1 cellular context compared by ENCODE assay signal in the genomic region with DNA sequence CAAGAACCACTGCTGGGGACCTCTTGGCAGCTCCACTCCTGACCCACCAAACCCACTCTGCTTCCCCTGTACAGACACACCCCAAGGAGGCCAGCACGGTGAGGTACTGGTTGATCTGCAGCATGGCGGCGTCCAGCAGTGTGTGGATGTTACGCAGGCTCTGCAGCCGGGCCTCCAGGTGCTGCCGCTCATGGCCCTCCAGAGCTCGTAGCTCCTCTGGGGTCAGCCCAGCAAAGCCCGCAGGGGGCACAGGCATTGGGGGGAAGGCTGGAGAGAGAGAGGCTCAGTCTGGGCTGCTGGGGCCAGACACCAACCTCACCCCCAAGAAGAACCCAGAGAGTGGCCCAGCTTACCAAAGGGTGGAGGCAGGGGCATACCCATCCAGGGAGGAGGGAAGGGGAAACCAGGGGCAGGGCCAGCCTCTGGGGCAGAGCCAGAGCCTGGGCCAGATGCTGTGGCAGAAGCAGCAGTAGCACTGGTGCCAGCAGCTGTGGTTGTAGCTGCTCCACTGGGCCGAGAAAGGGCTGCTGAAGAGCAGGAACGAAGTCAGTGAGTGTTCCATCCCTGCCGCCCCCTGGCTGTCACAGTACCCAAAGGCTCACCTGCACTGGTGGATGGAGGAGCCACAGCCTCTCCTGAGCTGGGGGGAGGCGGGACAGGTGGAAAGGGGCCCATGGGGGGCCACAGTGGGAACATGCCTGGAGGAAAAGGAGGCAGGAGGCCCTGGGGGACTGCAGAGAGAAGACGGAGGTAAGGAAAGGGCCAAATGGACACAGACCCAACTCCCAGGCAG.
TF ChIP-seq lines count a peak whose summit lies in the region.

No MANE protein-coding gene starts in this region.

TF ChIP-seq in H1, 55 proteins besides CTCF, POLR2A, EP300 and RAD21:
- TF ChIP-seq KDM1A (IDR thresholded peaks at IDR 0.05; ENCODE audit: borderline replicate concordance, low read length) (no peak), SIN3A (conservative IDR thresholded peaks at IDR 0.05 in 1 of 2, IDR thresholded peaks at IDR 0.05 in 1 of 2; ENCODE audit: low read depth in 1 of 2, low read length in 2 of 2) (no peak), TAF1 (IDR thresholded peaks at IDR 0.05; ENCODE audit: low read depth, low read length) (no peak), BCL11A (IDR thresholded peaks at IDR 0.05; ENCODE audit: low read depth in 2 of 2, low read length in 2 of 2) (no peak), NRF1 (IDR thresholded peaks at IDR 0.05; ENCODE audit: low read depth, low read length) (no peak), CEBPB (IDR thresholded peaks at IDR 0.05; ENCODE audit: low read depth, low read length) (no peak), JUN (IDR thresholded peaks at IDR 0.05; ENCODE audit: low read depth, low read length) (no peak), CBX5 (IDR thresholded peaks at IDR 0.05; ENCODE audit: low read depth, low read length) (no peak), CTBP2 (IDR thresholded peaks at IDR 0.05; ENCODE audit: borderline replicate concordance, insufficient read depth, insufficient read length, low read length) (no peak), NANOG (IDR thresholded peaks at IDR 0.05; ENCODE audit: insufficient read depth, low read depth, low read length, poor library complexity, severe bottlenecking) (no peak), CREB1 (IDR thresholded peaks at IDR 0.05) (no peak), RNF2 (IDR thresholded peaks at IDR 0.05; ENCODE audit: borderline replicate concordance, low read depth, low read length, missing control alignments, poor library complexity, severe bottlenecking) (no peak)
- TF ChIP-seq, protein P1, sequence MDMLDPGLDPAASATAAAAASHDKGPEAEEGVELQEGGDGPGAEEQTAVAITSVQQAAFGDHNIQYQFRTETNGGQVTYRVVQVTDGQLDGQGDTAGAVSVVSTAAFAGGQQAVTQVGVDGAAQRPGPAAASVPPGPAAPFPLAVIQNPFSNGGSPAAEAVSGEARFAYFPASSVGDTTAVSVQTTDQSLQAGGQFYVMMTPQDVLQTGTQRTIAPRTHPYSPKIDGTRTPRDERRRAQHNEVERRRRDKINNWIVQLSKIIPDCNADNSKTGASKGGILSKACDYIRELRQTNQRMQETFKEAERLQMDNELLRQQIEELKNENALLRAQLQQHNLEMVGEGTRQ (IDR thresholded peaks at IDR 0.05; ENCODE audit: low read length) = no peak
- TF ChIP-seq, protein P2, sequence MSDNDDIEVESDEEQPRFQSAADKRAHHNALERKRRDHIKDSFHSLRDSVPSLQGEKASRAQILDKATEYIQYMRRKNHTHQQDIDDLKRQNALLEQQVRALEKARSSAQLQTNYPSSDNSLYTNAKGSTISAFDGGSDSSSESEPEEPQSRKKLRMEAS (IDR thresholded peaks at IDR 0.05) = no peak
- TF ChIP-seq, protein P3, sequence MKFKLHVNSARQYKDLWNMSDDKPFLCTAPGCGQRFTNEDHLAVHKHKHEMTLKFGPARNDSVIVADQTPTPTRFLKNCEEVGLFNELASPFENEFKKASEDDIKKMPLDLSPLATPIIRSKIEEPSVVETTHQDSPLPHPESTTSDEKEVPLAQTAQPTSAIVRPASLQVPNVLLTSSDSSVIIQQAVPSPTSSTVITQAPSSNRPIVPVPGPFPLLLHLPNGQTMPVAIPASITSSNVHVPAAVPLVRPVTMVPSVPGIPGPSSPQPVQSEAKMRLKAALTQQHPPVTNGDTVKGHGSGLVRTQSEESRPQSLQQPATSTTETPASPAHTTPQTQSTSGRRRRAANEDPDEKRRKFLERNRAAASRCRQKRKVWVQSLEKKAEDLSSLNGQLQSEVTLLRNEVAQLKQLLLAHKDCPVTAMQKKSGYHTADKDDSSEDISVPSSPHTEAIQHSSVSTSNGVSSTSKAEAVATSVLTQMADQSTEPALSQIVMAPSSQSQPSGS (IDR thresholded peaks at IDR 0.05; ENCODE audit: low read length) = no peak
